33 cellular contexts compared by ENCODE assay signal in the genomic region with DNA sequence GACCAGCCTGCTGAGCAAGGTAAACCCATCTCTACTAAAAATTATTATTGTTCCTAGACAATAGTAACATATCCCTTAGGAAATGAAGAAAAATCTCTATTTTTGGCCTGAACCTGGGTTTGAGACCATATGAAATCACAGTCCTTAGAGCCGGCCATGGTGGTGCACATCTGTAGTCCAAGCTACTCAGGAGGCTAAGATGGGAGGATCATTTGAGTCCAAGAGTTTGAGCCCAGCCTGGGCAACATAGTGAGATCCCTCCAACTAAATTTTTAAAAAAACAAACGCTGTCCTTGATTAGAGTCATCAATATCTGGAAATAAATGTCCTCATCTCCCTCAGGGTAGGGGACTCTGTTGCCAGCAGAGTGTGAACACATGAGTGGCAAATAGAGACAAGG.
"Had no signal": no experiment of that assay in that cellular context is flagged by ENCODE, and none has a peak within 500 bp of the region (broad histone marks: within the 10 kb centered on the region; RNA-seq: fewer than 3 reads in every experiment).

No MANE protein-coding gene starts in this region.

- H3K4me3 Mint-ChIP-seq: naive thymus-derived CD4-positive, alpha-beta T cell; natural killer cell; nephron; neural crest cell; stimulated activated memory B cell treated with anti-CD40 and anti-IgM and Interleukin-4, amounts not matched to agents 10 μg/mL and 1 μg/mL and 100 μg/mL, for 72 hours; stimulated activated naive CD8-positive, alpha-beta T cell treated with anti-CD3 and anti-CD28 coated beads, Interleukin-15, amount 100 ng/mL, for 72 hours; type B pancreatic cell had no signal

- H3K9ac ChIP-seq: parathyroid adenoma had no signal

- H3K79me2 ChIP-seq: parathyroid adenoma had no signal

- H3K27ac ChIP-seq: neutrophil, ovary, parathyroid adenoma, psoas muscle, skin epidermis, spleen, suprapubic skin, testis, tibial artery, transverse colon, upper lobe of right lung, uterus had no signal

- H3K36me3 Mint-ChIP-seq: naive thymus-derived CD4-positive, alpha-beta T cell; natural killer cell; stimulated activated memory B cell treated with anti-CD40 and anti-IgM and Interleukin-4, amounts not matched to agents 10 μg/mL and 1 μg/mL and 100 μg/mL, for 72 hours; type B pancreatic cell had no signal

- H3K9me3 Mint-ChIP-seq: natural killer cell; nephron; neural crest cell; stimulated activated memory B cell treated with anti-CD40 and anti-IgM and Interleukin-4, amounts not matched to agents 10 μg/mL and 1 μg/mL and 100 μg/mL, for 72 hours; stimulated activated naive CD8-positive, alpha-beta T cell treated with anti-CD3 and anti-CD28 coated beads, Interleukin-15, amount 100 ng/mL, for 72 hours; type B pancreatic cell had no signal

- H3K27me3 Mint-ChIP-seq: progenitor cell of endocrine pancreas; stimulated activated naive CD8-positive, alpha-beta T cell treated with anti-CD3 and anti-CD28 coated beads, Interleukin-15, amount 100 ng/mL, for 72 hours; type B pancreatic cell had no signal

- H3K4me1 Mint-ChIP-seq: naive thymus-derived CD4-positive, alpha-beta T cell; natural killer cell; stimulated activated memory B cell treated with anti-CD40 and anti-IgM and Interleukin-4, amounts not matched to agents 10 μg/mL and 1 μg/mL and 100 μg/mL, for 72 hours; stimulated activated naive CD8-positive, alpha-beta T cell treated with anti-CD3 and anti-CD28 coated beads, Interleukin-15, amount 100 ng/mL, for 72 hours had no signal

- H3K4me2 ChIP-seq: smooth muscle cell had no signal

- H3K9me3 ChIP-seq: neutrophil, ovary, psoas muscle, spleen, suprapubic skin, testis, tibial artery, transverse colon, upper lobe of right lung, uterus had no signal

- H3K27ac Mint-ChIP-seq: naive thymus-derived CD4-positive, alpha-beta T cell; natural killer cell; progenitor cell of endocrine pancreas; stimulated activated memory B cell treated with anti-CD40 and anti-IgM and Interleukin-4, amounts not matched to agents 10 μg/mL and 1 μg/mL and 100 μg/mL, for 72 hours; stimulated activated naive CD8-positive, alpha-beta T cell treated with anti-CD3 and anti-CD28 coated beads, Interleukin-15, amount 100 ng/mL, for 72 hours; type B pancreatic cell had no signal

- H3K4me1 ChIP-seq: psoas muscle, spleen, suprapubic skin, testis, tibial artery, transverse colon, upper lobe of right lung, uterus had no signal

- ATAC-seq: naive thymus-derived CD4-positive, alpha-beta T cell; natural killer cell; psoas muscle; right cardiac atrium; sciatic nerve; stimulated activated memory B cell treated with anti-CD40 and anti-IgM and Interleukin-4, amounts not matched to agents 10 μg/mL and 1 μg/mL and 100 μg/mL, for 72 hours; stimulated activated naive CD8-positive, alpha-beta T cell treated with anti-CD3 and anti-CD28 coated beads, Interleukin-15, amount 100 ng/mL, for 72 hours; stimulated activated naive CD8-positive, alpha-beta T cell treated with anti-CD3 and anti-CD28 coated beads, Interleukin-15, Interleukin-2, amounts not matched to agents 100 U/mL and 50 U/mL, for 24 hours; upper lobe of right lung had no signal

- H3K4me3 ChIP-seq: ovary, psoas muscle, skin epidermis, smooth muscle cell, spleen, suprapubic skin, testis, tibial artery, transverse colon, upper lobe of right lung, uterus had no signal

- H3K36me3 ChIP-seq: neutrophil, ovary, spleen, suprapubic skin, tibial artery, transverse colon, upper lobe of right lung, uterus had no signal

- DNase-seq: naive thymus-derived CD4-positive, alpha-beta T cell; natural killer cell; nucleus accumbens; ovary; posterior cingulate gyrus; psoas muscle; right cardiac atrium; spleen; stimulated activated CD4-positive, alpha-beta T cell treated with anti-CD3 and anti-CD28 coated beads, Interleukin-12 subunit alpha, Interleukin-12 subunit beta, amount 100 ng/mL, for 4 hours; stimulated activated CD4-positive, alpha-beta T cell treated with anti-CD3 and anti-CD28 coated beads, Interleukin-1b, Interleukin-23, amount 100 ng/mL, for 48 hours; stimulated activated CD4-positive, alpha-beta T cell treated with anti-CD3 and anti-CD28 coated beads, Interleukin-4, amount 100 ng/mL, for 1 hour; stimulated activated CD4-positive, alpha-beta T cell treated with anti-CD3 and anti-CD28 coated beads, Interleukin-4, amount 100 ng/mL, for 4 hours; stimulated activated CD8-positive, alpha-beta memory T cell treated with anti-CD3 and anti-CD28 coated beads, Interleukin-4, amount 100 ng/mL, for 48 hours; stimulated activated naive CD4-positive, alpha-beta T cell; stimulated activated naive CD8-positive, alpha-beta T cell treated with anti-CD3 and anti-CD28 coated beads, Interleukin-15, amount 100 ng/mL, for 72 hours; stimulated activated naive CD8-positive, alpha-beta T cell treated with anti-CD3 and anti-CD28 coated beads, Interleukin-15, Interleukin-2, amounts not matched to agents 100 U/mL and 50 U/mL, for 24 hours; substantia nigra; testis; tibial artery; transverse colon; upper lobe of right lung; uterus had no signal

- H3K27me3 ChIP-seq: neutrophil, ovary, spleen, suprapubic skin, testis, tibial artery, transverse colon, upper lobe of right lung, uterus had no signal

- H2AFZ ChIP-seq: parathyroid adenoma had no signal
